ENCODE assay signal across 32 cellular contexts in the genomic region with DNA sequence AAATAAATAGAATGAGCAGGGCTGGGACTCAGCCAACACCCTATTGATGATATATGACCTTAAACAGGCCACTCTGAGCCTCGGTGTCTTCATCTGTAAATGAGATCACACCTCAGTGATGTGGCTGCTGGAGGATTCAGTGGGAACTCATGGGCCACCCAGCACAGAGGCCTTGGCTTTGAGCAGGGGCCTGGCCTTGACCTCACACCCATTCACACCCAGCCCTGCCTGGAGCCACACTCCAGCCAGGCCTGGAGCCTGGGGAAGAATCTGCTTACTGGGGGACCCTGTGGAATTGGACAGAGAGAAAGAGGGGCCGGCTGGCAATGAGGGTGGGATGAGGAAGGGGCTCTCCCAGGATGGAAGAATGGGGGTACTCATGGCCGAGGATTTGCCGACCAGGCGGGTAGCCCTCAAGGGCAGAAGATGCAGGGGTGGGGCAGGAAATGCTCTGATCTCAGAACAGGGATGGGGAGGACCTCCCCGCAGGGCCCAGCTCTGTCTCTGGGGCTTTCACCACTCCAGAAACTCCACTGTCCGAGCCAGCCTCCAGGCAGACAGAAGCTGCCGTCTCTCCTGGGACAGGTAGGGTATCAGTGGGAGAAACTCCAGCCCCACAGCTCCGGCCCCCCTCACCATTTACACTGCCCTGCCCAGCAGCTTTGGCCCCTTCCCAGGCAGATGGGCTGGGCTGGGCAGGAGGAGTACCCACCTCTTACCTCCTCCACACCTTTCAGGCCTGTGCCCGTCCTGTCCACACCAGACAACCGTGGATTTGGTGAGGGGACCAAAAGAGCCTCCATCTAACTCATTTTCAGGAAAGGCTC.
A peak's percentile ranks its signal among the peaks of the same experiment; 100 is the strongest.
DNase-seq lines count a peak whose midpoint lies in the region; ATAC-seq and TF ChIP-seq lines count a peak whose summit lies in the region.
"Had no signal": no experiment of that assay in that cellular context is flagged by ENCODE, and none has a peak within 500 bp of the region (broad histone marks: within the 10 kb centered on the region; RNA-seq: fewer than 3 reads in every experiment).

No MANE protein-coding gene starts in this region.

- no peak for DNase-seq in Right ventricle myocardium inferior (ENCODE audit: missing footprints)
- DNase-seq in right atrium auricular region (ENCODE audit: low spot score): no peak
- DNase-seq in IMR-90: no peak
- no peak for DNase-seq in esophagus squamous epithelium (lab: John Stamatoyannopoulos, UW)
- DNase-seq in GM23248: no peak
- no peak for DNase-seq in SW480 (ENCODE audit: low spot score)
- DNase-seq in activated effector memory CD4-positive, alpha-beta T cell treated with Interleukin-2 at 50 U/mL for 16 hours: no peak
- DNase-seq: activated CD4-positive, alpha-beta T cell treated with anti-CD3 and anti-CD28 coated beads for 4 hours; activated naive CD4-positive, alpha-beta T cell treated with anti-CD3 and anti-CD28 coated beads, Interleukin-2, amount 50 U/mL, for 16 hours; activated T-cell treated with anti-CD3 and anti-CD28 coated beads, Interleukin-2, amount 50 U/mL, for 4 hours; anterior cingulate cortex; C1 segment of cervical spinal cord; Caco-2; cortex of kidney; DMS79; foreskin melanocyte; GDM1; HCEC 1CT; KBM-7; left colon; MG63; NCI-H1105 treated with DMSO at 0.1 percent for 48 hours; NCI-H2029; NCI-H526; occipital lobe; psoas muscle; SK-N-SH had no signal

- no peaks in the 10 kb centered on the region for H3F3A ChIP-seq in GM23248 (ENCODE audit: insufficient read depth)

- CTCF ChIA-PET in IMR-90 (lab: Yijun Ruan, JAX): no interaction called here

- no peak overlapping the region for H3K14ac ChIP-seq in IMR-90 (replicated peaks; ENCODE audit: low read depth, low read length)

- no peaks in the 10 kb centered on the region; the same call in 1 of the 2 replicates for H3K9me1 ChIP-seq in IMR-90 (ENCODE audit: insufficient read depth, low read length)

- peaks cover 7% of the 10 kb centered on the region for H3K36me3 Mint-ChIP-seq in stimulated activated memory B cell treated with anti-CD40 and anti-IgM and Interleukin-4, amounts not matched to agents 10 μg/mL and 1 μg/mL and 100 μg/mL, for 72 hours

- peak overlapping the region; percentile 25 for H2AK9ac ChIP-seq in IMR-90 (replicated peaks; ENCODE audit: low read depth, low read length, poor library complexity)

- H3K4ac ChIP-seq in IMR-90 (ENCODE audit: low read depth, low read length): no peak overlapping the region

- H2BK15ac ChIP-seq in IMR-90 (ENCODE audit: low read depth, low read length): no peak overlapping the region

- no peak overlapping the region for H2BK20ac ChIP-seq in IMR-90 (ENCODE audit: low read depth, low read length)

- no peak for TF ChIP-seq RAD21 in IMR-90 (IDR thresholded peaks at IDR 0.05; ENCODE audit: low read length)

- H2AFZ ChIP-seq in IMR-90 (replicated peaks; ENCODE audit: low read length, poor library complexity) (no peak overlapping the region), GM23248 (no peak overlapping the region)

- in situ Hi-C loops in IMR-90 (cut with MboI; ENCODE audit: low sequenced_read_pairs) (no loop called here), GM23248 (cut with MboI) (no loop called here)

- dilution Hi-C loops in IMR-90 (cut with HindIII; ENCODE audit: low sequenced_read_pairs, unreplicated experiment): no loop called here

- no peak overlapping the region for H3K56ac ChIP-seq in IMR-90 (ENCODE audit: extremely low read depth, insufficient read depth, low read length)

- H3K4me1 ChIP-seq in right atrium auricular region (no peaks in the 10 kb centered on the region), IMR-90 (ENCODE audit: control insufficient read depth, insufficient read depth, low read length) (no peaks in the 10 kb centered on the region), esophagus squamous epithelium (peaks cover 0 to 35% (median 11%) of the 10 kb centered on the region in 3 donors), GM23248 (ENCODE audit: insufficient read depth) (no peaks in the 10 kb centered on the region)
- H3K4me1 ChIP-seq: esophagus muscularis mucosa, psoas muscle had no signal

- H3K27me3 ChIP-seq in right atrium auricular region (no peaks in the 10 kb centered on the region), IMR-90 (ENCODE audit: control insufficient read depth, insufficient read depth, low read length) (peaks cover 8% of the 10 kb centered on the region), esophagus squamous epithelium (no peaks in the 10 kb centered on the region), GM23248 (replicated peaks; ENCODE audit: insufficient read depth) (no peaks in the 10 kb centered on the region; the same call in 1 of the 2 replicates)
- H3K27me3 ChIP-seq: esophagus muscularis mucosa had no signal

- H4K8ac ChIP-seq in IMR-90 (ENCODE audit: low read depth in 2 of 2, low read length in 2 of 2): no peak overlapping the region

- H4K20me1 ChIP-seq in IMR-90 (ENCODE audit: insufficient read depth, low read length) (no peaks in the 10 kb centered on the region), GM23248 (ENCODE audit: insufficient read depth) (no peaks in the 10 kb centered on the region)

- TF ChIP-seq CTCF in right atrium auricular region (IDR thresholded peaks at IDR 0.05) (no peak), IMR-90 (conservative IDR thresholded peaks at IDR 0.05; ENCODE audit: low read depth, low read length) (no peak), esophagus squamous epithelium (IDR thresholded peaks at IDR 0.05) (no peak)

- H3K4me3 ChIP-seq in right atrium auricular region: no peak overlapping the region
- no peak overlapping the region for H3K4me3 ChIP-seq in IMR-90 (ENCODE audit: insufficient read depth, low read depth, low read length)
- H3K4me3 ChIP-seq in esophagus squamous epithelium: no peak overlapping the region
- no peak overlapping the region for H3K4me3 ChIP-seq in GM23248
- H3K4me3 ChIP-seq: esophagus muscularis mucosa, MG63, psoas muscle, skin epidermis had no signal

- H3K27ac ChIP-seq in right atrium auricular region (no peak overlapping the region), IMR-90 (ENCODE audit: insufficient read depth, low read length) (no peak overlapping the region), esophagus squamous epithelium (peak overlapping the region; percentile 35 to 89 (median 78)), GM23248 (no peak overlapping the region)
- H3K27ac ChIP-seq: esophagus muscularis mucosa, psoas muscle, RWPE1 had no signal

- no peak overlapping the region for H3K18ac ChIP-seq in IMR-90 (ENCODE audit: low read depth, low read length)

- H3K79me1 ChIP-seq in IMR-90 (ENCODE audit: low read depth in 1 of 2, low read length in 2 of 2): no peaks in the 10 kb centered on the region

- BruUV-seq in IMR-90 (replicated peaks; lab: Mats Ljungman, UMichigan): no TSS peak

- H4K5ac ChIP-seq in IMR-90 (ENCODE audit: low read depth, low read length): no peak overlapping the region

- H3K79me2 ChIP-seq in GM23248 (ENCODE audit: insufficient read depth): no peaks in the 10 kb centered on the region

- H2BK120ac ChIP-seq in IMR-90 (ENCODE audit: low read depth, low read length): no peak overlapping the region

- H3K4me2 ChIP-seq in IMR-90 (ENCODE audit: low read depth, low read length) (no peak overlapping the region), GM23248 (ENCODE audit: unreplicated experiment) (no peak overlapping the region)
- H3K4me2 ChIP-seq: SK-N-SH had no signal

- POLR2A ChIA-PET in IMR-90 (lab: Charles Lee; ENCODE audit: unreplicated experiment): no interaction called here

- H3K9ac ChIP-seq in IMR-90 (ENCODE audit: low read depth, low read length): no peak overlapping the region
- H3K9ac ChIP-seq in GM23248: no peak overlapping the region
- H3K9ac ChIP-seq: SK-N-SH had no signal

- no peaks in the 10 kb centered on the region for H3K27me3 Mint-ChIP-seq in stimulated activated memory B cell treated with anti-CD40 and anti-IgM and Interleukin-4, amounts not matched to agents 10 μg/mL and 1 μg/mL and 100 μg/mL, for 72 hours

- H2AK5ac ChIP-seq in IMR-90 (ENCODE audit: low read depth, low read length): no peak overlapping the region

- TF ChIP-seq POLR2A in IMR-90 (IDR thresholded peaks at IDR 0.05; ENCODE audit: low read depth, low read length) (no peak), esophagus squamous epithelium (IDR thresholded peaks at IDR 0.05) (no peak)

- peak overlapping the region; percentile 62 for H3K27ac Mint-ChIP-seq in stimulated activated memory B cell treated with anti-CD40 and anti-IgM and Interleukin-4, amounts not matched to agents 10 μg/mL and 1 μg/mL and 100 μg/mL, for 72 hours
- H3K27ac Mint-ChIP-seq: T-helper 2 cell treated with Interferon-gamma antibody and Interleukin-4, amounts not matched to agents 5 μg/mL and 100 μg/mL, for 36 hours had no signal

- no peak overlapping the region for H3K23ac ChIP-seq in IMR-90 (ENCODE audit: low read depth, low read length)

- H3K36me3 ChIP-seq in right atrium auricular region (peaks cover 4% of the 10 kb centered on the region), IMR-90 (ENCODE audit: control insufficient read depth, insufficient read depth, low read length) (peaks cover 33% of the 10 kb centered on the region), esophagus squamous epithelium (peaks cover 0 to 7% (median 0%) of the 10 kb centered on the region in 3 donors), GM23248 (ENCODE audit: low read depth) (no peaks in the 10 kb centered on the region)
- H3K36me3 ChIP-seq: MG63 had no signal

- no peak overlapping the region for H4K91ac ChIP-seq in IMR-90 (ENCODE audit: insufficient read depth, low read depth, low read length)

- no peaks in the 10 kb centered on the region for H3K9me2 ChIP-seq in GM23248 (ENCODE audit: insufficient read depth)
- H3K9me2 ChIP-seq: SK-N-SH had no signal

- peaks cover 5% of the 10 kb centered on the region for H3K9me3 Mint-ChIP-seq in stimulated activated memory B cell treated with anti-CD40 and anti-IgM and Interleukin-4, amounts not matched to agents 10 μg/mL and 1 μg/mL and 100 μg/mL, for 72 hours

- ATAC-seq in Right ventricle myocardium inferior (peak; percentile 34), IMR-90 (ENCODE audit: low read depth) (no peak; the same call in 1 of the 2 replicates)
- ATAC-seq in stimulated activated memory B cell treated with anti-CD40 and anti-IgM and Interleukin-4, amounts not matched to agents 10 μg/mL and 1 μg/mL and 100 μg/mL, for 72 hours: no peak
- ATAC-seq: left colon, psoas muscle had no signal

- intact Hi-C loops in Right ventricle myocardium inferior (cut with DNase I) (no loop called here), IMR-90 (cut with micrococcal nuclease) (no loop called here), esophagus squamous epithelium (cut with DNase I) (no loop called here)

- H3K4me3 Mint-ChIP-seq in stimulated activated memory B cell treated with anti-CD40 and anti-IgM and Interleukin-4, amounts not matched to agents 10 μg/mL and 1 μg/mL and 100 μg/mL, for 72 hours: no peak overlapping the region
- H3K4me3 Mint-ChIP-seq: activated T-cell treated with anti-CD3 and anti-CD28 coated beads, Interleukin-2, amount 50 U/mL, for 4 hours; T-helper 2 cell treated with Interferon-gamma antibody and Interleukin-4, amounts not matched to agents 5 μg/mL and 100 μg/mL, for 36 hours had no signal

- no peak overlapping the region for H2BK5ac ChIP-seq in IMR-90 (ENCODE audit: low read depth, low read length, poor library complexity, severe bottlenecking)

- H3K4me1 Mint-ChIP-seq in stimulated activated memory B cell treated with anti-CD40 and anti-IgM and Interleukin-4, amounts not matched to agents 10 μg/mL and 1 μg/mL and 100 μg/mL, for 72 hours: peaks cover 43% of the 10 kb centered on the region

- WGBS in IMR-90 (ENCODE audit: extremely low coverage in 2 of 2, insufficient read length in 1 of 2), 2 experiments: 80% methylated on average over 1 of the region's 11 CpGs; no CpG with 5 or more reads in 1 of the 2 experiments
- 83 to 96% methylated on average over 6 to 8 of the region's 11 CpGs for WGBS in esophagus squamous epithelium, 2 donors
- 84 to 90% methylated on average over 11 of the region's 11 CpGs for WGBS in GM23248 (ENCODE audit: low coverage in 1 of 2, low lambda C conversion rate in 2 of 2, missing lambda C conversion rate in 2 of 2), 2 experiments

- no peaks in the 10 kb centered on the region for H3K9me3 ChIP-seq in right atrium auricular region
- peaks cover 3% of the 10 kb centered on the region; the same call in 1 of the 2 replicates for H3K9me3 ChIP-seq in IMR-90 (ENCODE audit: control insufficient read depth, insufficient read depth, low read length)
- H3K9me3 ChIP-seq in esophagus squamous epithelium: no peaks in the 10 kb centered on the region
- no peaks in the 10 kb centered on the region for H3K9me3 ChIP-seq in GM23248 (ENCODE audit: low read depth)
- H3K9me3 ChIP-seq: esophagus muscularis mucosa, MG63, psoas muscle, SK-N-SH had no signal

Comparison
In these comparisons a context has a peak if more than half of its experiments do, and no peak if none do; other contexts are left out.
1. H3K27ac ChIP-seq: peak in esophagus squamous epithelium (4 of 4); none in right atrium auricular region (0 of 2), IMR-90 (single experiment) and GM23248 (single experiment).